Comparison of ENCODE assay signal across 9 cellular contexts in genomic region chr3:129181834-129182233, GRCh38. TPM values are rescaled to one million over a fixed set of nuclear protein-coding genes. Genes with fewer than 3 reads are reported as not detected.
DNase-seq lines count a peak whose midpoint lies in the region; ATAC-seq and TF ChIP-seq lines count a peak whose summit lies in the region.
"Had no signal": no experiment of that assay in that cellular context is flagged by ENCODE, and none has a peak within 500 bp of the region (broad histone marks: within the 10 kb centered on the region; RNA-seq: fewer than 3 reads in every experiment).

No MANE protein-coding gene starts in this region.

- ATAC-seq in right lobe of liver (no peak), GM18870 (IDR thresholded peaks at IDR 0.05; ENCODE audit: unreplicated experiment) (no peak)

- no peaks in the 10 kb centered on the region for H3K9me3 Mint-ChIP-seq in activated naive CD4-positive, alpha-beta T cell treated with anti-CD3 and anti-CD28 coated beads, Interleukin-2, amount 10 ng/mL, durations not matched to agents 7 days and 5 days
- no peaks in the 10 kb centered on the region for H3K9me3 Mint-ChIP-seq in type B pancreatic cell

- no peak for DNase-seq in activated naive CD4-positive, alpha-beta T cell treated with anti-CD3 and anti-CD28 coated beads, Interleukin-2, amount 10 ng/mL, durations not matched to agents 7 days and 5 days
- DNase-seq in activated naive CD4-positive, alpha-beta T cell treated with Interleukin-2 at 50 U/mL for 16 hours: no peak
- DNase-seq in adrenal gland: no peak
- no peak for DNase-seq in right lobe of liver
- no peak for DNase-seq in type B pancreatic cell (ENCODE audit: extremely low spot score, unreplicated experiment)
- no peak for DNase-seq in GM10248 (ENCODE audit: extremely low spot score)
- no peak for DNase-seq in HuH-7.5 (ENCODE audit: low spot score)
- DNase-seq: GDM1 had no signal

- peak overlapping the region; percentile 95 for H3K4me3 Mint-ChIP-seq in activated naive CD4-positive, alpha-beta T cell treated with anti-CD3 and anti-CD28 coated beads, Interleukin-2, amount 10 ng/mL, durations not matched to agents 7 days and 5 days
- peak overlapping the region; percentile 95 for H3K4me3 Mint-ChIP-seq in type B pancreatic cell

- intact Hi-C loops in adrenal gland (cut with DNase I) (loop anchor here in 1 of 2 donors (5.0 kb wide), 1 partner anchor 65 kb away; the partner anchor contains the start of gene COPG1), right lobe of liver (cut with DNase I) (no loop called here)

- no peak for TF ChIP-seq POLR2A in adrenal gland (IDR thresholded peaks at IDR 0.05)
- no peak for TF ChIP-seq POLR2A in right lobe of liver (IDR thresholded peaks at IDR 0.05)

- no peaks in the 10 kb centered on the region for H3K27me3 Mint-ChIP-seq in activated naive CD4-positive, alpha-beta T cell treated with anti-CD3 and anti-CD28 coated beads, Interleukin-2, amount 10 ng/mL, durations not matched to agents 7 days and 5 days
- H3K27me3 Mint-ChIP-seq in type B pancreatic cell: no peaks in the 10 kb centered on the region

- POLR2A ChIA-PET in GM10248 (lab: Yijun Ruan, JAX): no interaction called here

- peak overlapping the region; percentile 17 to 99 (median 98) for H3K27ac ChIP-seq in adrenal gland
- peak overlapping the region; percentile 99 to 100 (median 100) for H3K27ac ChIP-seq in right lobe of liver

- H3K27ac Mint-ChIP-seq in activated naive CD4-positive, alpha-beta T cell treated with anti-CD3 and anti-CD28 coated beads, Interleukin-2, amount 10 ng/mL, durations not matched to agents 7 days and 5 days: peak overlapping the region; percentile 96
- peak overlapping the region; percentile 96 for H3K27ac Mint-ChIP-seq in type B pancreatic cell

- peaks cover 64% of the 10 kb centered on the region for H3K4me1 Mint-ChIP-seq in activated naive CD4-positive, alpha-beta T cell treated with anti-CD3 and anti-CD28 coated beads, Interleukin-2, amount 10 ng/mL, durations not matched to agents 7 days and 5 days
- peaks cover 24% of the 10 kb centered on the region for H3K4me1 Mint-ChIP-seq in type B pancreatic cell (ENCODE audit: unreplicated experiment)

- WGBS in adrenal gland, 4 donors: 0 to 4% (median 2%) methylated on average over 2 of the region's 2 CpGs
- WGBS in right lobe of liver (ENCODE audit: insufficient coverage, low coverage, low lambda C conversion rate, missing lambda C conversion rate): 2% methylated on average over 2 of the region's 2 CpGs

- H3K36me3 ChIP-seq in adrenal gland (replicated peaks in 1 of 2) (peaks cover 0 to 20% of the 10 kb centered on the region in 2 donors), right lobe of liver (peaks cover 0 to 19% (median 8%) of the 10 kb centered on the region in 4 donors)

- H3K36me3 Mint-ChIP-seq in activated naive CD4-positive, alpha-beta T cell treated with anti-CD3 and anti-CD28 coated beads, Interleukin-2, amount 10 ng/mL, durations not matched to agents 7 days and 5 days: peaks cover 50% of the 10 kb centered on the region
- peaks cover 16% of the 10 kb centered on the region for H3K36me3 Mint-ChIP-seq in type B pancreatic cell

- peaks cover 49 to 70% of the 10 kb centered on the region in 2 donors for H3K4me1 ChIP-seq in adrenal gland (replicated peaks in 1 of 2)
- peaks cover 0 to 71% (median 18%) of the 10 kb centered on the region in 4 donors for H3K4me1 ChIP-seq in right lobe of liver

- CTCF ChIA-PET in activated naive CD4-positive, alpha-beta T cell treated with anti-CD3 and anti-CD28 coated beads, Interleukin-2, amount 10 ng/mL, durations not matched to agents 7 days and 5 days (lab: Charles Lee): interaction anchor here (0.7 to 6.2 kb wide), 3 partner anchors 20 to 64 kb away, joined by 3 to 30 read pairs (median 9); no protein-coding TSS in a partner anchor
- CTCF ChIA-PET in GM10248 (lab: Yijun Ruan, JAX): interaction anchor here (3.3 kb wide), 1 partner anchor 20 kb away, joined by 14 read pairs; no protein-coding TSS in a partner anchor

- no peaks in the 10 kb centered on the region for H3K27me3 ChIP-seq in adrenal gland
- H3K27me3 ChIP-seq in right lobe of liver: no peaks in the 10 kb centered on the region

- TF ChIP-seq CTCF in adrenal gland (IDR thresholded peaks at IDR 0.05) (no peak), right lobe of liver (IDR thresholded peaks at IDR 0.05) (no peak), type B pancreatic cell (conservative IDR thresholded peaks at IDR 0.05) (no peak), GM10248 (IDR thresholded peaks at IDR 0.05; ENCODE audit: control extremely low read depth, extremely low read depth, low read depth, missing control alignments) (no peak)

- H3K4me3 ChIP-seq in adrenal gland: peak overlapping the region in 3 of 4 donors; percentile 82 to 100 (median 84)
- peak overlapping the region; percentile 95 to 99 (median 98) for H3K4me3 ChIP-seq in right lobe of liver

- H3K9me3 ChIP-seq in adrenal gland (replicated peaks in 1 of 3) (no peaks in the 10 kb centered on the region), right lobe of liver (no peaks in the 10 kb centered on the region)

RNA-seq across cellular contexts. Expression of gene CNBP, which starts 1.9 kb away (rescaled TPM):
- total RNA-seq in adrenal gland: 100 to 1,000 TPM; 336 to 804 (median 488) TPM
- 100 to 1,000 TPM; 373 to 465 (median 424) TPM for polyA plus RNA-seq in adrenal gland
- total RNA-seq in right lobe of liver: 100 to 1,000 TPM; 164 to 222 (median 215) TPM
- total RNA-seq in type B pancreatic cell (ENCODE audit: low replicate concordance): 238 and 260 TPM in 2 replicates

RNA-seq across cellular contexts. Expression of gene ISY1, which starts 21.0 kb away (rescaled TPM):
- total RNA-seq in adrenal gland: 10 to 100 TPM in 7 of 8 donors, 1 to 10 TPM in 1; 4.1 to 40.0 (median 26.1) TPM
- 10 to 100 TPM; 15.0 to 39.7 (median 17.7) TPM for polyA plus RNA-seq in adrenal gland
- total RNA-seq in right lobe of liver: 10 to 100 TPM in 2 of 6 experiments, 1 to 10 TPM in 4; 2.8 to 10.8 (median 8.9) TPM
- 33.2 and 35.6 TPM in 2 replicates for total RNA-seq in type B pancreatic cell (ENCODE audit: low replicate concordance)
